In the genomic region with DNA sequence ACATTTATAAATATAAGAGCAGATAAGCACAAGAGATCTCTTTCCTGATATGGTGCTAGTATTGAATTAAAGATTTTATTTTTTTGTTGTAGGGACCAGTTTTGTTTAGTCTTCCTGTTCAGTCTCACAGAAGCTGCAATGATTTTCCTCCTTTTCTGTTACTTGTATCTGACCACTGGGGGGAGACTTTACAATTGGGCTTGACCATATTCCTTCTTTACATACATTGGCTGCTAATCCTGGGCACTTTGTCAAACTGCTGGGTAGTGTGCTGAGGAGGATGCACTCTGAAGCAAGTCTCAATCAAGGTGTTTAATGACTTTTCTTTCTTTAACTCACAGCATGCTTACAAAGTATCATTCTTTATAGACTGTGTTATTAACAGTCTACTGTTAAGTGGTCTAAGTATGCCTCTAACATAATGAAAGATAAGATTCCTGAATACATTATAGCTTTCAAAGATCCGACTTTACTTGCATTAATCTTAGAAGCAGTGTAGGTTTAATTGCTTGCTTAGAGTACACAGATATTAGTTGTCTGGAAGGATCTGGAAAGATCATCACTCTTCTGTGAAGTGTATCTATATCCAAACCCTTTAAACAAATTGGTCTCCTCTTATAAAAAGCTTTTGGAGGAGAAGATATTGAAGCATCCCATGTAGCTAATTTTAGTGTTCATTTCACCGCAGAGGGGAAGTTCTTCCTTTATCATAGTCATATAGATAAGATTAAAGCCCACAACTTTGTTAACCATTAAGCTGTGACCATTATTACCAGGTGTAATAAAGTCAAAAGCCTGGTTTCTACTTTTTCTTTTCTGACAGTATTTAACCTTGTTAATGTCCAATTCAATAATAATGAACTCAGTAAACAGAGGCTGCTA, we compare ENCODE assay signal across 8 cellular contexts. TPM values are rescaled to one million over a fixed set of nuclear protein-coding genes. Genes with fewer than 3 reads are reported as not detected.
DNase-seq lines count a peak whose midpoint lies in the region; ATAC-seq and TF ChIP-seq lines count a peak whose summit lies in the region.

No MANE protein-coding gene starts in this region.

- H3K9me2 ChIP-seq in PC-9 (ENCODE audit: insufficient read depth) = no peaks in the 10 kb centered on the region

- TF ChIP-seq EP300 in Ishikawa (IDR thresholded peaks at IDR 0.05; ENCODE audit: borderline replicate concordance) = no peak

- peak overlapping the region; percentile 67; the same call in 1 of the 2 replicates for H3K4me3 ChIP-seq in PC-9
- H3K4me3 ChIP-seq in coronary artery = no peak overlapping the region
- H3K4me3 ChIP-seq in mucosa of descending colon = no peak overlapping the region

- peak overlapping the region; percentile 95 for H3K4me2 ChIP-seq in PC-9

- peak; percentile 69 for TF ChIP-seq RAD21 in Ishikawa (IDR thresholded peaks at IDR 0.05; ENCODE audit: low read depth)

- no peak overlapping the region for H3K27ac ChIP-seq in PC-9
- H3K27ac ChIP-seq in coronary artery = no peak overlapping the region

- no peaks in the 10 kb centered on the region for H3K9me3 ChIP-seq in PC-9 (ENCODE audit: insufficient read depth, low read depth)
- no peaks in the 10 kb centered on the region for H3K9me3 ChIP-seq in mucosa of descending colon

- ATAC-seq in GM21367 (IDR thresholded peaks at IDR 0.05; ENCODE audit: unreplicated experiment) = peak; percentile 36
- peak; percentile 41 for ATAC-seq in mucosa of descending colon
- ATAC-seq in HG03342 (IDR thresholded peaks at IDR 0.05; ENCODE audit: unreplicated experiment) = no peak
- no peak for ATAC-seq in HG02870 (IDR thresholded peaks at IDR 0.05; ENCODE audit: unreplicated experiment)

- H3K27me3 ChIP-seq in PC-9 (ENCODE audit: insufficient read depth, low read depth) = no peaks in the 10 kb centered on the region

- H3K4me1 ChIP-seq in PC-9 (replicated peaks; ENCODE audit: insufficient read depth) (peaks cover 44% of the 10 kb centered on the region), mucosa of descending colon (ENCODE audit: low read depth) (no peaks in the 10 kb centered on the region)

- intact Hi-C loops in PC-9 (cut with micrococcal nuclease; ENCODE audit: unreplicated experiment) (loop anchor here (1.0 to 10.0 kb wide), 7 partner anchors 88 to 1102 kb away; partner anchors contain the start of genes CYCS, FAM221A, IGF2BP3 and OSBPL3), mucosa of descending colon (cut with DNase I, micrococcal nuclease) (loop anchor here (5.0 to 10.0 kb wide), 2 partner anchors 88 to 91 kb away; no protein-coding TSS in a partner anchor)

- H2AFZ ChIP-seq in PC-9 = no peak overlapping the region

- no TSS peak for BruUV-seq in PC-9 (replicated peaks; lab: Mats Ljungman, UMichigan)

- POLR2A ChIA-PET in PC-9 (lab: Charles Lee; ENCODE audit: unreplicated experiment) = interaction anchor here (0.5 to 0.6 kb wide), 4 partner anchors 30 to 549 kb away, joined by 3 to 6 read pairs (median 4); no protein-coding TSS in a partner anchor

- H3F3A ChIP-seq in PC-9 (ENCODE audit: insufficient read depth, low read depth) = peaks cover 21% of the 10 kb centered on the region; the same call in 1 of the 2 replicates

- CTCF ChIA-PET in PC-9 (lab: Charles Lee) = interaction anchor here (0.8 to 1.2 kb wide), 2 partner anchors 517 to 522 kb away, joined by 3 read pairs; no protein-coding TSS in a partner anchor

- TF ChIP-seq CTCF in PC-9 (conservative IDR thresholded peaks at IDR 0.05) (peak; percentile 86), coronary artery (IDR thresholded peaks at IDR 0.05) (peak; percentile 55), mucosa of descending colon (IDR thresholded peaks at IDR 0.05) (peak; percentile 34)

- peaks cover 27% of the 10 kb centered on the region for H4K20me1 ChIP-seq in PC-9 (ENCODE audit: insufficient read depth)

- DNase-seq in DMS53 treated with DMSO at 0.1 percent for 48 hours (lab: John Stamatoyannopoulos, UW; ENCODE audit: unreplicated experiment) = peak; percentile 85
- DNase-seq in PC-9 = peak; percentile 16 to 68
- no peak for DNase-seq in coronary artery (ENCODE audit: low spot score)
- DNase-seq in mucosa of descending colon = peak in 1 of 3 donors; percentile 58

- H3K79me2 ChIP-seq in PC-9 (ENCODE audit: low read depth) = peaks cover 76% of the 10 kb centered on the region

- no peaks in the 10 kb centered on the region for H3K36me3 ChIP-seq in PC-9 (ENCODE audit: low read depth)
- H3K36me3 ChIP-seq in mucosa of descending colon (ENCODE audit: low read depth) = no peaks in the 10 kb centered on the region

TF ChIP-seq in Ishikawa, 13 proteins besides CTCF, POLR2A, EP300 and RAD21:
- TF ChIP-seq EGR1 (IDR thresholded peaks at IDR 0.05) (no peak), TEAD4 (IDR thresholded peaks at IDR 0.05) (no peak), YY1 (IDR thresholded peaks at IDR 0.05; ENCODE audit: low read depth) (no peak), TCF12 (IDR thresholded peaks at IDR 0.05; ENCODE audit: low read depth) (no peak), CREB1 (IDR thresholded peaks at IDR 0.05; ENCODE audit: low read depth) (no peak), FOXM1 (IDR thresholded peaks at IDR 0.05; ENCODE audit: borderline replicate concordance, low read depth) (no peak), TAF1 (IDR thresholded peaks at IDR 0.05; ENCODE audit: low read depth) (no peak), ZBTB7A (IDR thresholded peaks at IDR 0.05; ENCODE audit: low read depth) (no peak), NFIC (IDR thresholded peaks at IDR 0.05) (no peak), CEBPB (IDR thresholded peaks at IDR 0.05) (no peak)
- TF ChIP-seq, protein P1, sequence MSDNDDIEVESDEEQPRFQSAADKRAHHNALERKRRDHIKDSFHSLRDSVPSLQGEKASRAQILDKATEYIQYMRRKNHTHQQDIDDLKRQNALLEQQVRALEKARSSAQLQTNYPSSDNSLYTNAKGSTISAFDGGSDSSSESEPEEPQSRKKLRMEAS (IDR thresholded peaks at IDR 0.05) = no peak
- TF ChIP-seq, protein P2, sequence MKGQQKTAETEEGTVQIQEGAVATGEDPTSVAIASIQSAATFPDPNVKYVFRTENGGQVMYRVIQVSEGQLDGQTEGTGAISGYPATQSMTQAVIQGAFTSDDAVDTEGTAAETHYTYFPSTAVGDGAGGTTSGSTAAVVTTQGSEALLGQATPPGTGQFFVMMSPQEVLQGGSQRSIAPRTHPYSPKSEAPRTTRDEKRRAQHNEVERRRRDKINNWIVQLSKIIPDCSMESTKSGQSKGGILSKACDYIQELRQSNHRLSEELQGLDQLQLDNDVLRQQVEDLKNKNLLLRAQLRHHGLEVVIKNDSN (IDR thresholded peaks at IDR 0.05) = no peak
- TF ChIP-seq, protein P3, sequence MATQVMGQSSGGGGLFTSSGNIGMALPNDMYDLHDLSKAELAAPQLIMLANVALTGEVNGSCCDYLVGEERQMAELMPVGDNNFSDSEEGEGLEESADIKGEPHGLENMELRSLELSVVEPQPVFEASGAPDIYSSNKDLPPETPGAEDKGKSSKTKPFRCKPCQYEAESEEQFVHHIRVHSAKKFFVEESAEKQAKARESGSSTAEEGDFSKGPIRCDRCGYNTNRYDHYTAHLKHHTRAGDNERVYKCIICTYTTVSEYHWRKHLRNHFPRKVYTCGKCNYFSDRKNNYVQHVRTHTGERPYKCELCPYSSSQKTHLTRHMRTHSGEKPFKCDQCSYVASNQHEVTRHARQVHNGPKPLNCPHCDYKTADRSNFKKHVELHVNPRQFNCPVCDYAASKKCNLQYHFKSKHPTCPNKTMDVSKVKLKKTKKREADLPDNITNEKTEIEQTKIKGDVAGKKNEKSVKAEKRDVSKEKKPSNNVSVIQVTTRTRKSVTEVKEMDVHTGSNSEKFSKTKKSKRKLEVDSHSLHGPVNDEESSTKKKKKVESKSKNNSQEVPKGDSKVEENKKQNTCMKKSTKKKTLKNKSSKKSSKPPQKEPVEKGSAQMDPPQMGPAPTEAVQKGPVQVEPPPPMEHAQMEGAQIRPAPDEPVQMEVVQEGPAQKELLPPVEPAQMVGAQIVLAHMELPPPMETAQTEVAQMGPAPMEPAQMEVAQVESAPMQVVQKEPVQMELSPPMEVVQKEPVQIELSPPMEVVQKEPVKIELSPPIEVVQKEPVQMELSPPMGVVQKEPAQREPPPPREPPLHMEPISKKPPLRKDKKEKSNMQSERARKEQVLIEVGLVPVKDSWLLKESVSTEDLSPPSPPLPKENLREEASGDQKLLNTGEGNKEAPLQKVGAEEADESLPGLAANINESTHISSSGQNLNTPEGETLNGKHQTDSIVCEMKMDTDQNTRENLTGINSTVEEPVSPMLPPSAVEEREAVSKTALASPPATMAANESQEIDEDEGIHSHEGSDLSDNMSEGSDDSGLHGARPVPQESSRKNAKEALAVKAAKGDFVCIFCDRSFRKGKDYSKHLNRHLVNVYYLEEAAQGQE (IDR thresholded peaks at IDR 0.05; ENCODE audit: low read depth) = no peak

RNA-seq across cellular contexts. Expression of gene PALS2, which starts 3.2 kb away (rescaled TPM):
- total RNA-seq in PC-9 (2021) (35.8 and 42.4 TPM in 2 replicates), mucosa of descending colon (10 to 100 TPM in 1 of 3 donors, 1 to 10 TPM in 2; 5.0 to 15.1 (median 7.2) TPM)

Comparison
In these comparisons a context has a peak if more than half of its experiments do, and no peak if none do; other contexts are left out.
1. ATAC-seq: peak in GM21367 (single experiment) and mucosa of descending colon (single experiment); none in HG03342 (single experiment) and HG02870 (single experiment).
2. CTCF ChIP-seq: peak in every context shown above with its lines; median percentile 86 in PC-9; 55 in coronary artery; 34 in mucosa of descending colon.